In the genomic region with DNA sequence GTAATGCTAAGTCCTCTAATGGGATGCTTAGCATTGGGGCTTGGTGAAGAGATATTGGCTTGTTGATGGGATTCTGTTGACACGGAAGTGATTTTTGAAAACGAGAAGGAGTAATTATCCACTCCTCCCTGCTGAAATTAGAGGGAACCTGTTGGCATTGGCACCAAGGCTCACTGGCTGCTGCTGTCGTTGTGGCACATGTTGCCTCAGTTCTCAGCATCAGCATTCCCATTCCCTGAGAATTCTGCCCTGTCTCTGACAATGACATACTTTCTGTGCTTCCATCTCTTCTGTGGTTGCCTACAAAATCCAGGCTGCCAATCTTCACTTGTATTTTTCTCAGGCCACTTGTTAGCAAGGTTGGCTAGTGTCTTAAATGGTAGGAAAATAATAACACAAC, we compare ENCODE assay signal across 26 cellular contexts.
DNase-seq lines count a peak whose midpoint lies in the region; ATAC-seq and TF ChIP-seq lines count a peak whose summit lies in the region.
"Had no signal": no experiment of that assay in that cellular context is flagged by ENCODE, and none has a peak within 500 bp of the region (broad histone marks: within the 10 kb centered on the region; RNA-seq: fewer than 3 reads in every experiment).

No MANE protein-coding gene starts in this region.

- no peak overlapping the region for H2BK12ac ChIP-seq in trophoblast cell (ENCODE audit: low read length)

- DNase-seq in DMS 273 (lab: John Stamatoyannopoulos, UW; ENCODE audit: unreplicated experiment) (peak; percentile 5), DMS 273 treated with DMSO at 0.1 percent for 48 hours (lab: John Stamatoyannopoulos, UW) (no peak), NCI-H1105 treated with DMSO at 0.1 percent for 48 hours (lab: John Stamatoyannopoulos, UW) (peak; percentile 93), NCI-H748 treated with DMSO at 0.1 percent for 48 hours (lab: John Stamatoyannopoulos, UW) (peak; percentile 69), trophoblast cell (no peak), erythroblast (lab: John Stamatoyannopoulos, UW) (no peak)
- DNase-seq in activated naive CD4-positive, alpha-beta T cell treated with anti-CD3 and anti-CD28 coated beads, Interleukin-2, amount 50 U/mL, for 72 hours (ENCODE audit: low spot score in 2 of 2), result no peak
- DNase-seq: activated CD4-positive, alpha-beta T cell treated with anti-CD3 and anti-CD28 coated beads, Interleukin-2, amount 50 U/mL, for 48 hours; activated effector memory CD4-positive, alpha-beta T cell treated with anti-CD3 and anti-CD28 coated beads, Interleukin-2, amount 50 U/mL, for 16 hours; adrenal gland; caudate nucleus; dorsolateral prefrontal cortex; foreskin melanocyte; MG63; NCI-H2171 treated with DMSO at 0.1 percent for 48 hours; right lobe of liver; T-helper 2 cell; uterus had no signal

- no peak overlapping the region for H3K27ac ChIP-seq in trophoblast cell (ENCODE audit: low read depth, low read length)
- H3K27ac ChIP-seq: 22Rv1, adrenal gland, dorsolateral prefrontal cortex, HL-60, right lobe of liver, SJSA1, uterus, VCaP had no signal

- H3K79me1 ChIP-seq in trophoblast cell (ENCODE audit: low read length), result peaks cover 3% of the 10 kb centered on the region

- ATAC-seq in activated naive CD4-positive, alpha-beta T cell treated with anti-CD3 and anti-CD28 coated beads, Interleukin-2, amount 50 U/mL, for 72 hours, result no peak
- ATAC-seq in GM18873 (IDR thresholded peaks at IDR 0.05; ENCODE audit: low FRiP score, unreplicated experiment), result no peak
- ATAC-seq: Panc1, right lobe of liver had no signal

- H3K4me2 ChIP-seq in trophoblast cell (ENCODE audit: low read length), result no peak overlapping the region

- peaks cover 0 to 2% of the 10 kb centered on the region in 2 experiments for H3K36me3 ChIP-seq in trophoblast cell (ENCODE audit: control insufficient read depth in 1 of 2, insufficient read depth in 2 of 2, low read length in 2 of 2)
- H3K36me3 ChIP-seq: adrenal gland, right lobe of liver, SJSA1, uterus had no signal

- H3K14ac ChIP-seq in trophoblast cell (ENCODE audit: low read length), result no peak overlapping the region

- no peak overlapping the region for H2BK5ac ChIP-seq in trophoblast cell (ENCODE audit: low read depth, low read length, poor library complexity)

- H3K18ac ChIP-seq in trophoblast cell (ENCODE audit: low read length), result no peak overlapping the region

- H3K4ac ChIP-seq in trophoblast cell (ENCODE audit: low read depth, low read length), result peak overlapping the region; percentile 89

- no peaks in the 10 kb centered on the region for H3K9me3 ChIP-seq in trophoblast cell (ENCODE audit: insufficient read depth, low read depth, low read length)
- H3K9me3 ChIP-seq: adrenal gland, MG63, right lobe of liver, SJSA1, uterus had no signal

- H2BK120ac ChIP-seq in trophoblast cell (ENCODE audit: insufficient read depth, low read length, poor library complexity), result no peak overlapping the region

- H3K27me3 ChIP-seq in trophoblast cell (ENCODE audit: insufficient read depth, low read length), result no peaks in the 10 kb centered on the region
- H3K27me3 ChIP-seq: adrenal gland, dorsolateral prefrontal cortex, MG63, right lobe of liver, SJSA1, uterus had no signal

- no peak overlapping the region for H3K27ac Mint-ChIP-seq in activated naive CD4-positive, alpha-beta T cell treated with anti-CD3 and anti-CD28 coated beads, Interleukin-2, amount 50 U/mL, for 72 hours
- H3K27ac Mint-ChIP-seq: IgD-negative memory B cell had no signal

- H3K4me1 ChIP-seq in trophoblast cell (ENCODE audit: control insufficient read depth in 1 of 2, insufficient read depth in 2 of 2, low read length in 2 of 2), result peaks cover 3 to 10% of the 10 kb centered on the region in 2 experiments

- H4K8ac ChIP-seq in trophoblast cell (ENCODE audit: low read depth, low read length), result no peak overlapping the region

- no CpG with 5 or more reads among the region's 3 CpGs for WGBS in trophoblast cell (ENCODE audit: extremely low coverage, insufficient coverage, insufficient read length)

- no peak overlapping the region for H4K12ac ChIP-seq in trophoblast cell (ENCODE audit: low read depth, low read length)

- H4K91ac ChIP-seq in trophoblast cell (ENCODE audit: low read depth, low read length), result no peak overlapping the region

- no peaks in the 10 kb centered on the region for H3K9me3 Mint-ChIP-seq in activated naive CD4-positive, alpha-beta T cell treated with anti-CD3 and anti-CD28 coated beads, Interleukin-2, amount 50 U/mL, for 72 hours
- H3K9me3 Mint-ChIP-seq: IgD-negative memory B cell had no signal

- no peak for TF ChIP-seq POLR2A in erythroblast (IDR thresholded peaks at IDR 0.05; ENCODE audit: low read length)

- H3K4me3 ChIP-seq in trophoblast cell (ENCODE audit: low read depth, low read length), result no peak overlapping the region
- H3K4me3 ChIP-seq: adrenal gland, dorsolateral prefrontal cortex, lung, MG63, right lobe of liver, SJSA1, uterus had no signal

- H3K9ac ChIP-seq in trophoblast cell (ENCODE audit: low read length), result no peak overlapping the region

- no peak overlapping the region for H2AFZ ChIP-seq in trophoblast cell (ENCODE audit: insufficient read depth, low read length, poor library complexity)

- no peak overlapping the region for H3K23ac ChIP-seq in trophoblast cell (ENCODE audit: low read length)

- H2AK5ac ChIP-seq in trophoblast cell (ENCODE audit: low read length), result no peak overlapping the region

- H3K36me3 Mint-ChIP-seq in activated naive CD4-positive, alpha-beta T cell treated with anti-CD3 and anti-CD28 coated beads, Interleukin-2, amount 50 U/mL, for 72 hours, result no peaks in the 10 kb centered on the region
- H3K36me3 Mint-ChIP-seq: IgD-negative memory B cell had no signal

- H3K79me2 ChIP-seq in trophoblast cell (ENCODE audit: control insufficient read depth, insufficient read depth, low read length, poor library complexity), result peaks cover 22% of the 10 kb centered on the region

Comparison
In these comparisons a context has a peak if more than half of its experiments do, and no peak if none do; other contexts are left out.
1. DNase-seq: peak in DMS 273 (single experiment), NCI-H1105 treated with DMSO at 0.1 percent for 48 hours (single experiment) and NCI-H748 treated with DMSO at 0.1 percent for 48 hours (single experiment); none in DMS 273 treated with DMSO at 0.1 percent for 48 hours (single experiment), trophoblast cell (0 of 2), activated naive CD4-positive, alpha-beta T cell treated with anti-CD3 and anti-CD28 coated beads, Interleukin-2, amount 50 U/mL, for 72 hours (0 of 2) and erythroblast (0 of 2).